ENCODE assay signal across 8 cellular contexts in the genomic region with DNA sequence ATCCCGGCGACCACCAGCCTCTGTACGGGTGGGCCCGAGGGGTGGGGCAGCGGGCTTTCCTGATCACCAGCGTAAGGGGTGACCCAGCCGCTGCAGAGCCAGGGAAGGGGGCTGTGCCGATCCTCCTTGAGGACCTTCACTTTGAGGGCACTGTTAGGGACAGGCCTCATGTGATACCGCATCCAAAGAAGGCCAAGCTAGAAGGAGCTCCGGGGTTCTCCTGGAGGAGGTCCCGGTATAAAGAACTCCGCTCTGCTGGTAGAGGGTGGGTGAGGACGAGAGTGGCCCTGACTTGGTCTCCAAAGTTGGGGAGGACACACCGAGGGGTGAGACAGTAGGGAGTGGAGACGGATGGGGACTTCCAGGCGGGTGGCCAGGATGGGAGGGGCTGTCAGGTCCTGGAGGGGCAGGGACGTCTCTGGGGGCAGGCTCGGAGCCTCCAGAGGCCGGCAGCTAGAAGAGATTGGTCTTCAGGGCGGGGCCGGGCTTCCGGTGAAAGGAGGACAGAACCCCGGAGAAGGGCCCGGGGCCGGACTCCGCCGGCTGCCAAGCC. TPM values are rescaled to one million over a fixed set of nuclear protein-coding genes. Genes with fewer than 3 reads are reported as not detected.
DNase-seq lines count a peak whose midpoint lies in the region; ATAC-seq and TF ChIP-seq lines count a peak whose summit lies in the region.

No MANE protein-coding gene starts in this region.

- WGBS in esophagus squamous epithelium, 2 donors, result 15 to 38% methylated on average over 8 to 12 of the region's 27 CpGs

- H3K9me3 Mint-ChIP-seq in activated naive CD4-positive, alpha-beta T cell treated with anti-CD3 and anti-CD28 coated beads for 36 hours, result no peaks in the 10 kb centered on the region
- H3K9me3 Mint-ChIP-seq in neural crest cell, result no peaks in the 10 kb centered on the region

- H3K4me3 Mint-ChIP-seq in activated naive CD4-positive, alpha-beta T cell treated with anti-CD3 and anti-CD28 coated beads for 36 hours, result peak overlapping the region; percentile 28
- peak overlapping the region; percentile 82 for H3K4me3 Mint-ChIP-seq in neural crest cell

- peaks cover 8 to 50% (median 19%) of the 10 kb centered on the region in 4 donors for H3K27me3 ChIP-seq in esophagus squamous epithelium

- no peaks in the 10 kb centered on the region for H3K9me3 ChIP-seq in esophagus squamous epithelium

- no peak for DNase-seq in activated naive CD4-positive, alpha-beta T cell treated with anti-CD3 and anti-CD28 coated beads for 36 hours
- no peak for DNase-seq in activated naive CD4-positive, alpha-beta T cell treated with anti-CD3 and anti-CD28 coated beads, Interleukin-2, amount 50 U/mL, for 16 hours
- DNase-seq in RPMI7951 (ENCODE audit: low read depth), result peak; percentile 79
- no peak for DNase-seq in esophagus squamous epithelium (lab: John Stamatoyannopoulos, UW)
- peak; percentile 27 for DNase-seq in neural crest cell (ENCODE audit: low read depth, low spot score)
- DNase-seq in NCI-H2107 treated with DMSO at 0.1 percent for 48 hours (lab: John Stamatoyannopoulos, UW; ENCODE audit: unreplicated experiment), result no peak
- no peak for DNase-seq in middle frontal gyrus (ENCODE audit: extremely low spot score, low spot score)

- peaks cover 16% of the 10 kb centered on the region for H3K4me1 Mint-ChIP-seq in activated naive CD4-positive, alpha-beta T cell treated with anti-CD3 and anti-CD28 coated beads for 36 hours (ENCODE audit: low read depth)
- peaks cover 25% of the 10 kb centered on the region for H3K4me1 Mint-ChIP-seq in neural crest cell

- peaks cover 14 to 42% (median 17%) of the 10 kb centered on the region in 3 donors for H3K36me3 ChIP-seq in esophagus squamous epithelium

- H3K27ac Mint-ChIP-seq in activated naive CD4-positive, alpha-beta T cell treated with anti-CD3 and anti-CD28 coated beads for 36 hours, result no peak overlapping the region
- no peak overlapping the region for H3K27ac Mint-ChIP-seq in neural crest cell (ENCODE audit: unreplicated experiment)

- TF ChIP-seq CTCF in esophagus squamous epithelium (IDR thresholded peaks at IDR 0.05) (no peak), neural crest cell (conservative IDR thresholded peaks at IDR 0.05) (no peak)

- H3K36me3 Mint-ChIP-seq in activated naive CD4-positive, alpha-beta T cell treated with anti-CD3 and anti-CD28 coated beads for 36 hours (ENCODE audit: low read depth), result peaks cover 2% of the 10 kb centered on the region
- H3K36me3 Mint-ChIP-seq in neural crest cell (ENCODE audit: low read depth), result peaks cover 23% of the 10 kb centered on the region

- intact Hi-C loops in activated naive CD4-positive, alpha-beta T cell treated with anti-CD3 and anti-CD28 coated beads for 36 hours (cut with micrococcal nuclease), result loop anchor here (2.0 kb wide), 1 partner anchor 15 kb away; a partner anchor contains a TSS
- intact Hi-C loops in esophagus squamous epithelium (cut with DNase I), result no loop called here

- H3K4me1 ChIP-seq in esophagus squamous epithelium, result peaks cover 29 to 70% (median 33%) of the 10 kb centered on the region in 3 donors

- ATAC-seq in GM21447 (IDR thresholded peaks at IDR 0.05; ENCODE audit: unreplicated experiment), result no peak

- peaks cover 41% of the 10 kb centered on the region for H3K27me3 Mint-ChIP-seq in activated naive CD4-positive, alpha-beta T cell treated with anti-CD3 and anti-CD28 coated beads for 36 hours (ENCODE audit: low read depth)
- peaks cover 53% of the 10 kb centered on the region for H3K27me3 Mint-ChIP-seq in neural crest cell (ENCODE audit: low read depth)

- TF ChIP-seq POLR2A in esophagus squamous epithelium (IDR thresholded peaks at IDR 0.05), result no peak

- peak overlapping the region; percentile 42 to 73 (median 55) for H3K27ac ChIP-seq in esophagus squamous epithelium

- CTCF ChIA-PET in activated naive CD4-positive, alpha-beta T cell treated with anti-CD3 and anti-CD28 coated beads for 36 hours (lab: Charles Lee), result no interaction called here

- peak overlapping the region; percentile 9 to 67 (median 38) for H3K4me3 ChIP-seq in esophagus squamous epithelium

RNA-seq across cellular contexts. Expression of a gene that starts 4.6 kb away (rescaled TPM):
- total RNA-seq in activated naive CD4-positive, alpha-beta T cell treated with anti-CD3 and anti-CD28 coated beads for 36 hours, result not detected
- total RNA-seq in RPMI7951 (2014; rRNA removed; shearing (Covaris generic)), result not detected in 2 replicates
- total RNA-seq in esophagus squamous epithelium, result not detected
- total RNA-seq in neural crest cell, result 5.1 and 5.6 TPM in 2 replicates

RNA-seq across cellular contexts. Expression of a gene that starts 14.8 kb away (rescaled TPM):
- total RNA-seq in activated naive CD4-positive, alpha-beta T cell treated with anti-CD3 and anti-CD28 coated beads for 36 hours, result 10 to 100 TPM; 67.1 to 74.0 TPM
- total RNA-seq in RPMI7951 (2014; rRNA removed; shearing (Covaris generic)), result 25.7 and 29.4 TPM in 2 replicates
- 10 to 100 TPM; 22.4 to 61.2 (median 26.3) TPM for total RNA-seq in esophagus squamous epithelium
- 242 and 247 TPM in 2 replicates for total RNA-seq in neural crest cell

RNA-seq across cellular contexts. Expression of a gene that starts 22.8 kb away (rescaled TPM):
- not detected for total RNA-seq in activated naive CD4-positive, alpha-beta T cell treated with anti-CD3 and anti-CD28 coated beads for 36 hours
- total RNA-seq in RPMI7951 (2014; rRNA removed; shearing (Covaris generic)), result not detected in 2 replicates
- total RNA-seq in esophagus squamous epithelium, result 10 to 100 TPM in 1 of 4 donors, 1 to 10 TPM in 2, not detected in 1; 1.7 to 41.6 (median 9.1) TPM
- total RNA-seq in neural crest cell, result not detected in 2 replicates

RNA-seq across cellular contexts. Expression of a gene that starts 47.4 kb away (rescaled TPM):
- not detected for total RNA-seq in activated naive CD4-positive, alpha-beta T cell treated with anti-CD3 and anti-CD28 coated beads for 36 hours
- 0.10 TPM in 1 of 2 replicates, not detected in the other for total RNA-seq in RPMI7951 (2014; rRNA removed; shearing (Covaris generic))
- total RNA-seq in esophagus squamous epithelium, result 1 to 10 TPM in 2 of 4 donors, under 1 TPM in 1, not detected in 1; 0.38 to 7.6 (median 1.5) TPM
- total RNA-seq in neural crest cell, result not detected in 2 replicates

Comparison
In these comparisons a context has a peak if more than half of its experiments do, and no peak if none do; other contexts are left out.
1. DNase-seq: peak in RPMI7951 (single experiment) and neural crest cell (single experiment); none in activated naive CD4-positive, alpha-beta T cell treated with anti-CD3 and anti-CD28 coated beads for 36 hours (single experiment), activated naive CD4-positive, alpha-beta T cell treated with anti-CD3 and anti-CD28 coated beads, Interleukin-2, amount 50 U/mL, for 16 hours (single experiment), esophagus squamous epithelium (single experiment), NCI-H2107 treated with DMSO at 0.1 percent for 48 hours (single experiment) and middle frontal gyrus (single experiment).